ENCODE assay signal across 13 cellular contexts in genomic region chr3:168801792-168802191, GRCh38.
DNase-seq lines count a peak whose midpoint lies in the region; ATAC-seq and TF ChIP-seq lines count a peak whose summit lies in the region.
"Had no signal": no experiment of that assay in that cellular context is flagged by ENCODE, and none has a peak within 500 bp of the region (broad histone marks: within the 10 kb centered on the region; RNA-seq: fewer than 3 reads in every experiment).

No MANE protein-coding gene starts in this region.

- H3K27ac ChIP-seq in RWPE2 (ENCODE audit: poor library complexity, severe bottlenecking) = peak overlapping the region; percentile 3
- H3K27ac ChIP-seq: breast epithelium had no signal

- H3K4me1 ChIP-seq in RWPE2 (ENCODE audit: insufficient read depth, poor library complexity, severe bottlenecking) = peaks cover 25% of the 10 kb centered on the region
- H3K4me1 ChIP-seq: breast epithelium had no signal

- no peak overlapping the region for H3K4me3 ChIP-seq in RWPE2 (ENCODE audit: severe bottlenecking)
- H3K4me3 ChIP-seq in fibroblast of mammary gland (ENCODE audit: control insufficient read depth, low read depth, low read length) = no peak overlapping the region
- no peak overlapping the region for H3K4me3 ChIP-seq in retinal pigment epithelial cell (ENCODE audit: low read length)
- H3K4me3 ChIP-seq: breast epithelium had no signal

- peak; percentile 84 for DNase-seq in EL
- no peak for DNase-seq in RWPE2 (ENCODE audit: low spot score)
- DNase-seq in fibroblast of mammary gland (ENCODE audit: low read depth) = peak; percentile 46
- peak; percentile 26 for DNase-seq in retinal pigment epithelial cell (ENCODE audit: low read depth)
- no peak for DNase-seq in NCI-H2107 (lab: John Stamatoyannopoulos, UW)
- DNase-seq: activated CD4-positive, alpha-beta T cell treated with anti-CD3 and anti-CD28 coated beads, Interleukin-2, amount 10 ng/mL, durations not matched to agents 24 days and 14 days; NCI-H226; right cardiac atrium had no signal

- H3K27me3 ChIP-seq in RWPE2 (ENCODE audit: insufficient read depth, poor library complexity, severe bottlenecking) = no peaks in the 10 kb centered on the region
- H3K27me3 ChIP-seq: breast epithelium had no signal

- TF ChIP-seq CTCF in RWPE2 (IDR thresholded peaks at IDR 0.05; ENCODE audit: poor library complexity, severe bottlenecking) (no peak), fibroblast of mammary gland (conservative IDR thresholded peaks at IDR 0.05; ENCODE audit: control insufficient read depth, insufficient read depth, low read depth, low read length) (no peak), retinal pigment epithelial cell (conservative IDR thresholded peaks at IDR 0.05; ENCODE audit: low read depth, low read length) (no peak)

- peak; percentile 88 for ATAC-seq in RWPE2 (ENCODE audit: low read depth)
- ATAC-seq in HG03175 (IDR thresholded peaks at IDR 0.05; ENCODE audit: unreplicated experiment) = no peak
- no peak for ATAC-seq in GM18858 (IDR thresholded peaks at IDR 0.05; ENCODE audit: unreplicated experiment)
- ATAC-seq in HG02759 (IDR thresholded peaks at IDR 0.05; ENCODE audit: unreplicated experiment) = no peak
- ATAC-seq: esophagus mucosa, right cardiac atrium had no signal

- no peaks in the 10 kb centered on the region for H3K9me3 ChIP-seq in RWPE2 (ENCODE audit: severe bottlenecking)
- H3K9me3 ChIP-seq: breast epithelium had no signal

- no peaks in the 10 kb centered on the region for H3K36me3 ChIP-seq in RWPE2 (ENCODE audit: low read depth)
- H3K36me3 ChIP-seq: breast epithelium had no signal

Comparison
In these comparisons a context has a peak if more than half of its experiments do, and no peak if none do; other contexts are left out.
1. DNase-seq: peak in EL (single experiment), fibroblast of mammary gland (single experiment) and retinal pigment epithelial cell (single experiment); none in RWPE2 (single experiment) and NCI-H2107 (single experiment).